In the genomic region with DNA sequence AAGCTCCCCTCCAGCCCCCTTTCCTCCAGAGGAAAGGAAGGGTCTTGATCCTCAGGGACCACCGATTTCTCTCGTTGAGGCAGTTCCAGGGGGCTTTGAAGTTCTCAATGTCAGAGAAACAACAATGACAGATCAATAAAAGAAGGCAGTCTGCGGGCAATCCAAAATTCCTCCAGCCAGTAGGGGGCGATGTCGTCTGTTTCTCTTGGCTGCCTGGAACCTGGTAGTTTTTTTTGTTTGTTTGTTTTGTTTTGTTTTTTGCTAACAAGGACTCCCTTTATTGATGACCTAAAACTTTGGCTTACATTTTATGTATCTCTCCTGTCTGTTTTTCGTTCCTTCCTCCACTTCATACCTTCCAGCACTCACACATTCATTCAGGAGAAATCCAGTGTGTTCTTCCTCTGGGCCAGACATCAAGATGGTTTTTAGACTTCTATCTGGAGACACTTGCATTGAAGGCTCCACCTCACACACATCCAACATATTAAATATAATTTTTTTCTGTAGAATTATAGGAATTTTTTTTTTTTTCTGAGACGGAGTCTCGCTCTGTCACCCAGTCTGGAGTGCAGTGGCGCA, we compare ENCODE assay signal across 8 cellular contexts.
DNase-seq lines count a peak whose midpoint lies in the region; ATAC-seq, FAIRE-seq and TF ChIP-seq lines count a peak whose summit lies in the region.

No MANE protein-coding gene starts in this region.

- TF ChIP-seq RAD21 in HCT116 (IDR thresholded peaks at IDR 0.05; ENCODE audit: low read depth), result peak; percentile 69

- no peaks in the 10 kb centered on the region for H4K20me1 ChIP-seq in HCT116 (ENCODE audit: insufficient read depth)

- peak; percentile 42 to 94 (median 83); a peak in 5 of 6 replicates for TF ChIP-seq CTCF in HCT116 (IDR thresholded peaks at IDR 0.05 in 2 of 3, conservative IDR thresholded peaks at IDR 0.05 in 1 of 3; ENCODE audit: borderline replicate concordance in 1 of 3, insufficient read depth in 1 of 3, low read depth in 2 of 3, low read length in 2 of 3)
- peak; percentile 75 for TF ChIP-seq CTCF in WERI-Rb-1 (IDR thresholded peaks at IDR 0.05; ENCODE audit: low read depth, low read length)
- TF ChIP-seq CTCF in bronchial epithelial cell (IDR thresholded peaks at IDR 0.05; ENCODE audit: insufficient read depth, low read length, severe bottlenecking), result peak; percentile 81

- H3K27me3 ChIP-seq in HCT116 (ENCODE audit: insufficient read depth, low read length) (peaks cover 11% of the 10 kb centered on the region), WERI-Rb-1 (ENCODE audit: insufficient read depth, low read depth, severe bottlenecking) (no peaks in the 10 kb centered on the region), bronchial epithelial cell (ENCODE audit: control insufficient read depth, insufficient read depth, low read length) (peaks cover 12% of the 10 kb centered on the region)
- no peaks in the 10 kb centered on the region for H3K27me3 ChIP-seq in naive thymus-derived CD4-positive, alpha-beta T cell (ENCODE audit: control insufficient read depth in 2 of 2, insufficient read depth in 2 of 2, low read length in 2 of 2)

- H3K9me3 ChIP-seq in HCT116 (ENCODE audit: control insufficient read depth in 1 of 2, insufficient read depth in 1 of 2, low read depth in 1 of 2, low read length in 2 of 2) (no peaks in the 10 kb centered on the region), WERI-Rb-1 (ENCODE audit: severe bottlenecking) (no peaks in the 10 kb centered on the region)
- H3K9me3 ChIP-seq in naive thymus-derived CD4-positive, alpha-beta T cell (ENCODE audit: control insufficient read depth in 2 of 3, low read length in 3 of 3), result no peaks in the 10 kb centered on the region

- H3K4me3 ChIP-seq in HCT116 (replicated peaks in 1 of 2; ENCODE audit: low read depth in 1 of 2, low read length in 2 of 2) (no peak overlapping the region), WERI-Rb-1 (ENCODE audit: low read depth, low read length) (no peak overlapping the region), bronchial epithelial cell (ENCODE audit: low read depth, low read length) (no peak overlapping the region)
- H3K4me3 ChIP-seq in naive thymus-derived CD4-positive, alpha-beta T cell (ENCODE audit: low read length), result no peak overlapping the region

- no peak overlapping the region for H3K4me2 ChIP-seq in HCT116 (ENCODE audit: low read length)

- no peak overlapping the region for H3K9ac ChIP-seq in HCT116 (ENCODE audit: low read length)

- POLR2A ChIA-PET in HCT116 (lab: Charles Lee), result no interaction called here
- POLR2A ChIA-PET in naive thymus-derived CD4-positive, alpha-beta T cell (lab: Charles Lee), result interaction anchor here (0.7 to 1.7 kb wide), 4 partner anchors 27 to 371 kb away, joined by 3 to 7 read pairs (median 4); a partner anchor contains a TSS

- no peak for TF ChIP-seq POLR2A in HCT116 (IDR thresholded peaks at IDR 0.05; ENCODE audit: borderline replicate concordance, extremely low read depth, insufficient read depth, insufficient read length)

- no peaks in the 10 kb centered on the region for H3K79me2 ChIP-seq in HCT116 (ENCODE audit: insufficient read depth, low read length)

- intact Hi-C loops in HCT116 (cut with micrococcal nuclease), result loop anchor here (2.0 to 5.0 kb wide), 2 partner anchors 633 to 738 kb away; no protein-coding TSS in a partner anchor
- intact Hi-C loops in naive thymus-derived CD4-positive, alpha-beta T cell (cut with micrococcal nuclease), result loop anchor here (1.0 to 10.0 kb wide), 11 partner anchors 26 to 759 kb away; a partner anchor contains a TSS

- H3K4me1 ChIP-seq in HCT116 (ENCODE audit: control insufficient read depth in 1 of 2, insufficient read depth in 2 of 2, low read length in 2 of 2), result no peaks in the 10 kb centered on the region
- peaks cover 0 to 12% of the 10 kb centered on the region in 2 donors for H3K4me1 ChIP-seq in naive thymus-derived CD4-positive, alpha-beta T cell (ENCODE audit: control insufficient read depth in 2 of 2, insufficient read depth in 2 of 2, low read length in 2 of 2)

- CTCF ChIA-PET in HCT116 (lab: Charles Lee), result no interaction called here
- CTCF ChIA-PET in naive thymus-derived CD4-positive, alpha-beta T cell (lab: Charles Lee), result interaction anchor here (0.7 to 1.9 kb wide), 8 partner anchors 12 to 647 kb away, joined by 3 to 8 read pairs (median 4); no protein-coding TSS in a partner anchor

- no peak overlapping the region for H3K4me3 Mint-ChIP-seq in naive thymus-derived CD4-positive, alpha-beta T cell

- no TSS peak for BruUV-seq in HCT116 (replicated peaks; lab: Mats Ljungman, UMichigan)

- peak; percentile 59 for ATAC-seq in HCT116
- ATAC-seq in naive thymus-derived CD4-positive, alpha-beta T cell, result peak; percentile 53
- no peak for ATAC-seq in GM21423 (IDR thresholded peaks at IDR 0.05; ENCODE audit: unreplicated experiment)

- RAD21 ChIA-PET in HCT116 (lab: Charles Lee; ENCODE audit: low non-redundant PET in 1 of 2, low total read pairs in 2 of 2, uncharacterized antibody in 2 of 2, unreplicated experiment in 2 of 2), result no interaction called here

- DNase-seq in AG08395 (ENCODE audit: low spot score), result peak; percentile 43
- peak; percentile 18 for DNase-seq in HCT116 (ENCODE audit: low read depth, low spot score)
- DNase-seq in WERI-Rb-1, result peak; percentile 50
- DNase-seq in bronchial epithelial cell (ENCODE audit: low read depth), result no peak
- peak; percentile 38 to 79 (median 61) for DNase-seq in naive thymus-derived CD4-positive, alpha-beta T cell
- DNase-seq in superior temporal gyrus (ENCODE audit: extremely low spot score), result peak; percentile 22
- DNase-seq in SKM-1 (lab: John Stamatoyannopoulos, UW; ENCODE audit: unreplicated experiment), result no peak

- no peak for FAIRE-seq in bronchial epithelial cell (lab: Jason Lieb, UNC)

- peaks cover 0 to 10% (median 0%) of the 10 kb centered on the region in 5 donors for H3K36me3 Mint-ChIP-seq in naive thymus-derived CD4-positive, alpha-beta T cell

- peaks cover 13 to 64% (median 23%) of the 10 kb centered on the region in 7 donors for H3K4me1 Mint-ChIP-seq in naive thymus-derived CD4-positive, alpha-beta T cell

- H3K27ac ChIP-seq in HCT116 (ENCODE audit: low read depth, low read length) (no peak overlapping the region), WERI-Rb-1 (no peak overlapping the region)
- H3K27ac ChIP-seq in naive thymus-derived CD4-positive, alpha-beta T cell (ENCODE audit: low read depth, low read length), result no peak overlapping the region

- H3K27me3 Mint-ChIP-seq in naive thymus-derived CD4-positive, alpha-beta T cell, result peaks cover 0 to 30% (median 0%) of the 10 kb centered on the region in 5 donors

- peak overlapping the region; percentile 89 for H2AFZ ChIP-seq in HCT116 (ENCODE audit: low read depth, low read length, poor library complexity, severe bottlenecking)

- H3K9me2 ChIP-seq in HCT116 (ENCODE audit: insufficient read depth), result no peaks in the 10 kb centered on the region

- H3K9me3 Mint-ChIP-seq in naive thymus-derived CD4-positive, alpha-beta T cell, result peaks cover 0 to 3% (median 0%) of the 10 kb centered on the region in 11 donors

- peak overlapping the region in 3 of 9 donors; percentile 5 to 22 (median 19) for H3K27ac Mint-ChIP-seq in naive thymus-derived CD4-positive, alpha-beta T cell

- H3K36me3 ChIP-seq in HCT116 (ENCODE audit: control insufficient read depth in 1 of 2, insufficient read depth in 2 of 2, low read length in 2 of 2) (no peaks in the 10 kb centered on the region), WERI-Rb-1 (no peaks in the 10 kb centered on the region), bronchial epithelial cell (ENCODE audit: control insufficient read depth, insufficient read depth, low read length) (no peaks in the 10 kb centered on the region)
- no peaks in the 10 kb centered on the region for H3K36me3 ChIP-seq in naive thymus-derived CD4-positive, alpha-beta T cell (ENCODE audit: control insufficient read depth in 2 of 3, insufficient read depth in 3 of 3, low read length in 3 of 3)

TF ChIP-seq in HCT116, 20 proteins besides CTCF, POLR2A, EP300 and RAD21 (continues in another document):
- no peak for TF ChIP-seq CEBPB (IDR thresholded peaks at IDR 0.05; ENCODE audit: low read depth)
- TF ChIP-seq TCF7L2 (IDR thresholded peaks at IDR 0.05; ENCODE audit: borderline replicate concordance, extremely low read depth, insufficient read depth, insufficient read length), result no peak
- TF ChIP-seq, protein P1, sequence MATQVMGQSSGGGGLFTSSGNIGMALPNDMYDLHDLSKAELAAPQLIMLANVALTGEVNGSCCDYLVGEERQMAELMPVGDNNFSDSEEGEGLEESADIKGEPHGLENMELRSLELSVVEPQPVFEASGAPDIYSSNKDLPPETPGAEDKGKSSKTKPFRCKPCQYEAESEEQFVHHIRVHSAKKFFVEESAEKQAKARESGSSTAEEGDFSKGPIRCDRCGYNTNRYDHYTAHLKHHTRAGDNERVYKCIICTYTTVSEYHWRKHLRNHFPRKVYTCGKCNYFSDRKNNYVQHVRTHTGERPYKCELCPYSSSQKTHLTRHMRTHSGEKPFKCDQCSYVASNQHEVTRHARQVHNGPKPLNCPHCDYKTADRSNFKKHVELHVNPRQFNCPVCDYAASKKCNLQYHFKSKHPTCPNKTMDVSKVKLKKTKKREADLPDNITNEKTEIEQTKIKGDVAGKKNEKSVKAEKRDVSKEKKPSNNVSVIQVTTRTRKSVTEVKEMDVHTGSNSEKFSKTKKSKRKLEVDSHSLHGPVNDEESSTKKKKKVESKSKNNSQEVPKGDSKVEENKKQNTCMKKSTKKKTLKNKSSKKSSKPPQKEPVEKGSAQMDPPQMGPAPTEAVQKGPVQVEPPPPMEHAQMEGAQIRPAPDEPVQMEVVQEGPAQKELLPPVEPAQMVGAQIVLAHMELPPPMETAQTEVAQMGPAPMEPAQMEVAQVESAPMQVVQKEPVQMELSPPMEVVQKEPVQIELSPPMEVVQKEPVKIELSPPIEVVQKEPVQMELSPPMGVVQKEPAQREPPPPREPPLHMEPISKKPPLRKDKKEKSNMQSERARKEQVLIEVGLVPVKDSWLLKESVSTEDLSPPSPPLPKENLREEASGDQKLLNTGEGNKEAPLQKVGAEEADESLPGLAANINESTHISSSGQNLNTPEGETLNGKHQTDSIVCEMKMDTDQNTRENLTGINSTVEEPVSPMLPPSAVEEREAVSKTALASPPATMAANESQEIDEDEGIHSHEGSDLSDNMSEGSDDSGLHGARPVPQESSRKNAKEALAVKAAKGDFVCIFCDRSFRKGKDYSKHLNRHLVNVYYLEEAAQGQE (IDR thresholded peaks at IDR 0.05; ENCODE audit: low read depth), result no peak
- no peak for TF ChIP-seq ZFX (IDR thresholded peaks at IDR 0.05)
- TF ChIP-seq, protein P2, sequence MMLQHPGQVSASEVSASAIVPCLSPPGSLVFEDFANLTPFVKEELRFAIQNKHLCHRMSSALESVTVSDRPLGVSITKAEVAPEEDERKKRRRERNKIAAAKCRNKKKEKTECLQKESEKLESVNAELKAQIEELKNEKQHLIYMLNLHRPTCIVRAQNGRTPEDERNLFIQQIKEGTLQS (IDR thresholded peaks at IDR 0.05), result no peak
- TF ChIP-seq EGR1 (IDR thresholded peaks at IDR 0.05; ENCODE audit: low read depth), result no peak
- no peak for TF ChIP-seq SRF (IDR thresholded peaks at IDR 0.05; ENCODE audit: low read depth)
- no peak for TF ChIP-seq EZH2 (IDR thresholded peaks at IDR 0.05)
- TF ChIP-seq YY1 (IDR thresholded peaks at IDR 0.05; ENCODE audit: extremely low read depth, insufficient replicate concordance, low read depth, low read length), result no peak
- TF ChIP-seq ZNF274 (IDR thresholded peaks at IDR 0.05; ENCODE audit: low read depth, low read length), result no peak

Comparison
In these comparisons a context has a peak if more than half of its experiments do, and no peak if none do; other contexts are left out.
1. DNase-seq: peak in AG08395 (single experiment), HCT116 (single experiment), WERI-Rb-1 (single experiment), naive thymus-derived CD4-positive, alpha-beta T cell (9 of 9) and superior temporal gyrus (single experiment); none in bronchial epithelial cell (single experiment) and SKM-1 (single experiment).
2. Peak in every context shown above with its lines, with median percentiles within 50 percentile points of each other: CTCF ChIP-seq.